Comparison of ENCODE assay signal across 8 cellular contexts in genomic region chr5:88884435-88884877, GRCh38. TPM values are rescaled to one million over a fixed set of nuclear protein-coding genes. Genes with fewer than 3 reads are reported as not detected.
DNase-seq lines count a peak whose midpoint lies in the region; ATAC-seq and TF ChIP-seq lines count a peak whose summit lies in the region.

No MANE protein-coding gene starts in this region.

- H3K27ac ChIP-seq in heart left ventricle (peak overlapping the region; percentile 77 to 93 (median 92)), tibial artery (peak overlapping the region; percentile 93 to 97)

- no peaks in the 10 kb centered on the region for H3K36me3 Mint-ChIP-seq in activated naive CD8-positive, alpha-beta T cell treated with anti-CD3 and anti-CD28 coated beads, Interleukin-2, amount 10 ng/mL, durations not matched to agents 7 days and 5 days

- H3K4me3 Mint-ChIP-seq in activated naive CD8-positive, alpha-beta T cell treated with anti-CD3 and anti-CD28 coated beads, Interleukin-2, amount 10 ng/mL, durations not matched to agents 7 days and 5 days: peak overlapping the region; percentile 92

- H3K9me3 Mint-ChIP-seq in activated naive CD8-positive, alpha-beta T cell treated with anti-CD3 and anti-CD28 coated beads, Interleukin-2, amount 10 ng/mL, durations not matched to agents 7 days and 5 days: no peaks in the 10 kb centered on the region

- H3K27me3 Mint-ChIP-seq in activated naive CD8-positive, alpha-beta T cell treated with anti-CD3 and anti-CD28 coated beads, Interleukin-2, amount 10 ng/mL, durations not matched to agents 7 days and 5 days: peaks cover 85% of the 10 kb centered on the region

- no peak for TF ChIP-seq POLR2A in heart left ventricle (IDR thresholded peaks at IDR 0.05)

- H3K4me1 Mint-ChIP-seq in activated naive CD8-positive, alpha-beta T cell treated with anti-CD3 and anti-CD28 coated beads, Interleukin-2, amount 10 ng/mL, durations not matched to agents 7 days and 5 days: peaks cover 18% of the 10 kb centered on the region

- POLR2A ChIA-PET in activated naive CD8-positive, alpha-beta T cell treated with anti-CD3 and anti-CD28 coated beads, Interleukin-2, amount 10 ng/mL, durations not matched to agents 7 days and 5 days (lab: Charles Lee): no interaction called here

- ATAC-seq in heart left ventricle (no peak), Right ventricle myocardium superior (ENCODE audit: poor library complexity) (no peak), HG03520 (IDR thresholded peaks at IDR 0.05; ENCODE audit: unreplicated experiment) (no peak), HG03457 (IDR thresholded peaks at IDR 0.05; ENCODE audit: unreplicated experiment) (no peak)
- no peak for ATAC-seq in activated naive CD8-positive, alpha-beta T cell treated with anti-CD3 and anti-CD28 coated beads, Interleukin-2, amount 10 ng/mL, durations not matched to agents 7 days and 5 days (ENCODE audit: low read depth)

- H3K4me1 ChIP-seq in heart left ventricle (peaks cover 0 to 45% (median 31%) of the 10 kb centered on the region in 12 donors), tibial artery (peaks cover 0 to 36% (median 6%) of the 10 kb centered on the region in 4 donors)

- H3K27me3 ChIP-seq in heart left ventricle (no peaks in the 10 kb centered on the region), tibial artery (no peaks in the 10 kb centered on the region)

- no peak overlapping the region for H3K27ac Mint-ChIP-seq in activated naive CD8-positive, alpha-beta T cell treated with anti-CD3 and anti-CD28 coated beads, Interleukin-2, amount 10 ng/mL, durations not matched to agents 7 days and 5 days

- no peaks in the 10 kb centered on the region for H3K9me3 ChIP-seq in heart left ventricle
- no peaks in the 10 kb centered on the region for H3K9me3 ChIP-seq in tibial artery

- 3 to 7% (median 6%) methylated on average over 10 of the region's 10 CpGs for WGBS in heart left ventricle, 4 donors

- no peaks in the 10 kb centered on the region for H3K36me3 ChIP-seq in heart left ventricle
- H3K36me3 ChIP-seq in tibial artery: no peaks in the 10 kb centered on the region

- no peak for DNase-seq in heart left ventricle
- DNase-seq in Right ventricle myocardium superior: no peak
- no peak for DNase-seq in activated naive CD8-positive, alpha-beta T cell treated with anti-CD3 and anti-CD28 coated beads, Interleukin-2, amount 10 ng/mL, durations not matched to agents 7 days and 5 days
- DNase-seq in kidney tubule cell (ENCODE audit: low spot score): peak; percentile 31
- DNase-seq in tibial artery: no peak
- no peak for DNase-seq in stimulated activated CD4-positive, alpha-beta T cell treated with anti-CD3 and anti-CD28 coated beads, Interleukin-2, amount 100 ng/mL, for 24 hours

- no peak for TF ChIP-seq CTCF in heart left ventricle (IDR thresholded peaks at IDR 0.05)
- no peak for TF ChIP-seq CTCF in tibial artery (IDR thresholded peaks at IDR 0.05)

- H3K4me3 ChIP-seq in heart left ventricle: peak overlapping the region; percentile 47 to 75 (median 71)
- peak overlapping the region; percentile 60 to 73 for H3K4me3 ChIP-seq in tibial artery

- intact Hi-C loops in heart left ventricle (cut with DNase I): loop anchor here in 8 of 10 donors (2.0 to 10.0 kb wide), 13 partner anchors 47 to 1383 kb away; no protein-coding TSS in a partner anchor
- intact Hi-C loops in Right ventricle myocardium superior (cut with DNase I): loop anchor here (5.0 kb wide), 3 partner anchors 57 to 152 kb away; no protein-coding TSS in a partner anchor
- intact Hi-C loops in tibial artery (cut with DNase I; ENCODE audit: low total_unique reads): loop anchor here (5.0 to 10.0 kb wide), 2 partner anchors 57 to 60 kb away; no protein-coding TSS in a partner anchor

RNA-seq across cellular contexts. Expression of gene MEF2C, which starts 1.5 kb away (rescaled TPM):
- total RNA-seq in heart left ventricle: 10 to 100 TPM; 36.8 to 98.5 (median 58.6) TPM
- 10 to 100 TPM; 15.5 to 18.3 TPM for polyA plus RNA-seq in heart left ventricle
- 52.3 TPM for total RNA-seq in Right ventricle myocardium superior
- under 1 TPM; 0.60 to 0.86 TPM for total RNA-seq in activated naive CD8-positive, alpha-beta T cell treated with anti-CD3 and anti-CD28 coated beads, Interleukin-2, amount 10 ng/mL, durations not matched to agents 7 days and 5 days

Comparison
In these comparisons a context has a peak if more than half of its experiments do, and no peak if none do; other contexts are left out.
1. RNA of gene MEF2C, which starts 1.5 kb away (total RNA-seq): 36.8 to 98.5 TPM in heart left ventricle and 52.3 TPM in Right ventricle myocardium superior (single experiment); 0.60 to 0.86 TPM in activated naive CD8-positive, alpha-beta T cell treated with anti-CD3 and anti-CD28 coated beads, Interleukin-2, amount 10 ng/mL, durations not matched to agents 7 days and 5 days; every median in the first group is over 10 times any median in the second.